Comparison of ENCODE assay signal across 39 cellular contexts in genomic region chr6:57165080-57165479, GRCh38.
"Had no signal": no experiment of that assay in that cellular context is flagged by ENCODE, and none has a peak within 500 bp of the region (broad histone marks: within the 10 kb centered on the region; RNA-seq: fewer than 3 reads in every experiment).

No MANE protein-coding gene starts in this region.

- H3K27me3 ChIP-seq: adrenal gland, ascending aorta, body of pancreas, brain microvascular endothelial cell, breast epithelium, cardiac muscle cell, colonic mucosa had no signal

- H3K4me1 Mint-ChIP-seq: activated naive CD4-positive, alpha-beta T cell treated with anti-CD3 and anti-CD28 coated beads, Interleukin-2, amount 50 U/mL, for 24 hours; activated naive CD8-positive, alpha-beta T cell treated with anti-CD3 and anti-CD28 coated beads for 36 hours; activated naive CD8-positive, alpha-beta T cell treated with anti-CD3 and anti-CD28 coated beads, Interleukin-2, amount 50 U/mL, for 24 hours; activated T-helper 17 cell treated with anti-CD3 and anti-CD28 coated beads, Interleukin-2, amount 50 U/mL, for 72 hours; brain; central memory CD8-positive, alpha-beta T cell had no signal

- H3K27ac Mint-ChIP-seq: activated naive CD4-positive, alpha-beta T cell treated with anti-CD3 and anti-CD28 coated beads for 36 hours; activated naive CD4-positive, alpha-beta T cell treated with anti-CD3 and anti-CD28 coated beads, Interleukin-2, amount 50 U/mL, for 24 hours; activated naive CD8-positive, alpha-beta T cell; activated naive CD8-positive, alpha-beta T cell treated with anti-CD3 and anti-CD28 coated beads for 36 hours; activated naive CD8-positive, alpha-beta T cell treated with anti-CD3 and anti-CD28 coated beads, Interleukin-2, amount 10 ng/mL, durations not matched to agents 7 days and 5 days; activated naive CD8-positive, alpha-beta T cell treated with anti-CD3 and anti-CD28 coated beads, Interleukin-2, amount 50 U/mL, for 24 hours; activated T-cell treated with anti-CD3 and anti-CD28 coated beads, Interleukin-2, amount 50 U/mL, for 24 hours; activated T-cell treated with anti-CD3 and anti-CD28 coated beads, Interleukin-2, amount 50 U/mL, for 72 hours; activated T-helper 1 cell treated with anti-CD3 and anti-CD28 coated beads, Interleukin-12 subunit alpha, Interleukin-12 subunit beta, Interleukin-2, Interleukin-4 antibody, amounts not matched to agents 30 ng/mL and 10 ng/mL and 1 ng/mL, durations not matched to agents 14 hours and 24 hours and 36 hours; activated T-helper 17 cell treated with anti-CD3 and anti-CD28 coated beads, Interleukin-2, amount 50 U/mL, for 72 hours; activated T-helper 2 cell treated with anti-CD3 and anti-CD28 coated beads, Interferon-gamma antibody, Interleukin-2, Interleukin-4, amounts not matched to agents 10 μg/mL and 5 μg/mL and 100 μg/mL, durations not matched to agents 14 hours and 24 hours and 36 hours; brain had no signal

- H3K27me3 Mint-ChIP-seq: activated naive CD4-positive, alpha-beta T cell treated with anti-CD3 and anti-CD28 coated beads, Interleukin-2, amount 50 U/mL, for 24 hours; activated naive CD8-positive, alpha-beta T cell; activated naive CD8-positive, alpha-beta T cell treated with anti-CD3 and anti-CD28 coated beads for 36 hours; activated naive CD8-positive, alpha-beta T cell treated with anti-CD3 and anti-CD28 coated beads, Interleukin-2, amount 10 ng/mL, durations not matched to agents 7 days and 5 days; activated naive CD8-positive, alpha-beta T cell treated with anti-CD3 and anti-CD28 coated beads, Interleukin-2, amount 50 U/mL, for 24 hours; activated T-cell treated with anti-CD3 and anti-CD28 coated beads, Interleukin-2, amount 50 U/mL, for 24 hours; activated T-helper 17 cell treated with anti-CD3 and anti-CD28 coated beads, Interleukin-2, amount 50 U/mL, for 72 hours; brain; central memory CD8-positive, alpha-beta T cell had no signal

- FAIRE-seq: astrocyte, bronchial epithelial cell, colon had no signal

- H3K4me1 ChIP-seq: ascending aorta, body of pancreas, breast epithelium, colonic mucosa had no signal

- H3K4me3 Mint-ChIP-seq: activated naive CD4-positive, alpha-beta T cell treated with anti-CD3 and anti-CD28 coated beads for 36 hours; activated naive CD4-positive, alpha-beta T cell treated with anti-CD3 and anti-CD28 coated beads, Interleukin-2, amount 50 U/mL, for 24 hours; activated naive CD8-positive, alpha-beta T cell; activated naive CD8-positive, alpha-beta T cell treated with anti-CD3 and anti-CD28 coated beads for 36 hours; activated naive CD8-positive, alpha-beta T cell treated with anti-CD3 and anti-CD28 coated beads, Interleukin-2, amount 10 ng/mL, durations not matched to agents 7 days and 5 days; activated naive CD8-positive, alpha-beta T cell treated with anti-CD3 and anti-CD28 coated beads, Interleukin-2, amount 50 U/mL, for 24 hours; activated T-cell treated with anti-CD3 and anti-CD28 coated beads, Interleukin-2, amount 50 U/mL, for 24 hours; activated T-cell treated with anti-CD3 and anti-CD28 coated beads, Interleukin-2, amount 50 U/mL, for 4 hours; activated T-cell treated with anti-CD3 and anti-CD28 coated beads, Interleukin-2, amount 50 U/mL, for 72 hours; activated T-helper 1 cell treated with anti-CD3 and anti-CD28 coated beads, Interleukin-12 subunit alpha, Interleukin-12 subunit beta, Interleukin-2, Interleukin-4 antibody, amounts not matched to agents 30 ng/mL and 10 ng/mL and 1 ng/mL, durations not matched to agents 14 hours and 24 hours and 36 hours; activated T-helper 17 cell treated with anti-CD3 and anti-CD28 coated beads, Interleukin-2, amount 50 U/mL, for 72 hours; brain; central memory CD8-positive, alpha-beta T cell had no signal

- H3K36me3 ChIP-seq: brain microvascular endothelial cell, colonic mucosa had no signal

- H3K27ac ChIP-seq: adrenal gland, ascending aorta, body of pancreas, brain microvascular endothelial cell, breast epithelium, cardiac muscle cell, colonic mucosa had no signal

- H3K9me3 ChIP-seq: body of pancreas, colonic mucosa had no signal

- H3K9me3 Mint-ChIP-seq: activated naive CD4-positive, alpha-beta T cell treated with anti-CD3 and anti-CD28 coated beads, Interleukin-2, amount 50 U/mL, for 24 hours; activated T-helper 17 cell treated with anti-CD3 and anti-CD28 coated beads, Interleukin-2, amount 50 U/mL, for 72 hours had no signal

- H3K4me3 ChIP-seq: adrenal gland, ascending aorta, body of pancreas, breast epithelium, cardiac muscle cell, colonic mucosa had no signal

- ATAC-seq: activated naive CD8-positive, alpha-beta T cell treated with anti-CD3 and anti-CD28 coated beads, Interleukin-2, amount 50 U/mL, for 24 hours; activated T-cell treated with anti-CD3 and anti-CD28 coated beads, Interleukin-2, amount 50 U/mL, for 4 hours; activated T-cell treated with anti-CD3 and anti-CD28 coated beads, Interleukin-2, amount 50 U/mL, for 72 hours; activated T-helper 17 cell treated with anti-CD3 and anti-CD28 coated beads, Interleukin-2, amount 50 U/mL, for 72 hours; body of pancreas had no signal

- DNase-seq: activated effector memory CD4-positive, alpha-beta T cell treated with anti-CD3 and anti-CD28 coated beads, Interleukin-2, amount 50 U/mL, for 16 hours; activated effector memory CD4-positive, alpha-beta T cell treated with Interleukin-2 at 50 U/mL for 16 hours; activated gamma-delta T cell; activated naive CD4-positive, alpha-beta T cell; activated naive CD4-positive, alpha-beta T cell treated with anti-CD3 and anti-CD28 coated beads for 36 hours; activated naive CD4-positive, alpha-beta T cell treated with anti-CD3 and anti-CD28 coated beads, Interleukin-2, amount 50 U/mL, for 16 hours; activated naive CD4-positive, alpha-beta T cell treated with Interleukin-2 at 50 U/mL for 16 hours; activated naive CD8-positive, alpha-beta T cell treated with anti-CD3 and anti-CD28 coated beads for 36 hours; activated naive CD8-positive, alpha-beta T cell treated with anti-CD3 and anti-CD28 coated beads, Interleukin-2, amount 10 ng/mL, durations not matched to agents 7 days and 5 days; activated naive CD8-positive, alpha-beta T cell treated with anti-CD3 and anti-CD28 coated beads, Interleukin-2, amount 50 U/mL, for 24 hours; activated T-cell treated with anti-CD3 and anti-CD28 coated beads, Interleukin-2, amount 50 U/mL, for 1 hour; activated T-cell treated with anti-CD3 and anti-CD28 coated beads, Interleukin-2, amount 50 U/mL, for 24 hours; activated T-cell treated with anti-CD3 and anti-CD28 coated beads, Interleukin-2, amount 50 U/mL, for 4 hours; activated T-cell treated with anti-CD3 and anti-CD28 coated beads, Interleukin-2, amount 50 U/mL, for 48 hours; activated T-cell treated with anti-CD3 and anti-CD28 coated beads, Interleukin-2, amount 50 U/mL, for 72 hours; adrenal gland; amniotic stem cell; amygdala; anterior cingulate cortex; aorta; body of pancreas; brain microvascular endothelial cell; caudate nucleus; central memory CD4-positive, alpha-beta T cell; cerebellar nuclear complex; colonic mucosa had no signal
